Comparison of ENCODE assay signal across 1 cellular context in genomic region chr2:189407944-189408209, GRCh38.
TF ChIP-seq lines count a peak whose summit lies in the region.

No MANE protein-coding gene starts in this region.

TF ChIP-seq in A549, 52 proteins besides CTCF, POLR2A, EP300 and RAD21 (continued from another document):
- TF ChIP-seq ESRRA (IDR thresholded peaks at IDR 0.05; ENCODE audit: borderline replicate concordance, low read length) (no peak), CHD2 (IDR thresholded peaks at IDR 0.05; ENCODE audit: low read length, partially characterized antibody) (no peak), PHF8 (IDR thresholded peaks at IDR 0.05; ENCODE audit: borderline replicate concordance, low read depth) (no peak), FOSL2 (IDR thresholded peaks at IDR 0.05) (no peak), FOSL2 (CRISPR knock-in tag; IDR thresholded peaks at IDR 0.05) (no peak)
TF ChIP-seq in A549: peak in this region for 0.
